In the genomic region with DNA sequence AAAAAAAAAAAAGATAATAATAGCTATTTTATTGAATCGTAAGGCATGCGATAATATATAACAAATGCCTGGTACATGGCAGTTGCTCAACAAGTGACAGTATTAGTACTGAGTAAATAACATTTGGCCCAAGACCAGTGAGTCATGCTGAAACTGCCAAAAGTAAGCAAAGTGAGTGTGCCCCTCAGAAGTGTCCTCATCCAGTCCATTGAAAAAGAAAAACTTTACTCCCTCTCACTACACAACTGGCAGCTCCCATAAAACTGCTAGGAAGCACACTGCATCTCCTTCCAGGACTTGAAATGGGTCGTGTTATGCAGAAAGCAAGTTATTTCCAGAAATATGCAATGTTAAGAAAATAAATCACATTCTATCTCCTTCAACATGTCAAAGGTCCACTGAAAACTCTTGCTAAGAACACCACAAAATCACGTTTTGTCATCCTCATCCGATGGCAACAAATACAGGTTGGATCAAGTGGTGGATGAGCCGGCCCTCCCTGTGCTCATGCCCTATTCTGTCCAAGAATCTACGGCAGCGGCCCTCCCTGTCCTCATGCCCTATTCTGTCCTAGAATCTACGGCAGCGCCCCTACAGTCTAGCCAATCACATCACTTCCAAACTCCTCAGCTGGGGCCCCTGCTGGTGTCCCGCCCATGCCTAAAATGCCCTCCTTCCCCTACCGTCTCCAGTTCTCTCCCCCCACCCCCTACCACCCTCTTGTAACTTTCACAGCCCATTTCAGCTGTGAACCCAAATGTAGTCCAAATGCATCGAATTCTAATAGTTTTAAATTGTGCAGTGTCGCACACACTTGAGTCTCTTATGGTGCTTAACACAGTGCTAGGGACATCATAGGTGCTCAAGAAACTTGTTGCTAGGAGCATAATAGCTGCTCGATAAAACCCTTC, we compare ENCODE assay signal across 8 cellular contexts. TPM values are rescaled to one million over a fixed set of nuclear protein-coding genes. Genes with fewer than 3 reads are reported as not detected.
DNase-seq lines count a peak whose midpoint lies in the region; ATAC-seq lines count a peak whose summit lies in the region.

No MANE protein-coding gene starts in this region.

- ATAC-seq in HG02571 (IDR thresholded peaks at IDR 0.05; ENCODE audit: unreplicated experiment) (no peak), GM19351 (IDR thresholded peaks at IDR 0.05; ENCODE audit: unreplicated experiment) (no peak)

- DNase-seq in A172 (ENCODE audit: low spot score) (peak; percentile 42), HCEC 1CT (peak; percentile 79), amniotic epithelial cell (ENCODE audit: low read depth) (peak; percentile 48), kidney tubule cell (ENCODE audit: low spot score) (peak; percentile 42), SW 1271 (lab: John Stamatoyannopoulos, UW) (no peak), NCI-H2196 treated with DMSO at 0.1 percent for 48 hours (lab: John Stamatoyannopoulos, UW; ENCODE audit: unreplicated experiment) (no peak)

RNA-seq across cellular contexts. Expression of a gene that starts 12.5 kb away (rescaled TPM):
- total RNA-seq in A172 (2014; rRNA removed; shearing (Covaris generic)) = 5.2 and 36.7 TPM in 2 replicates

Comparison
In these comparisons a context has a peak if more than half of its experiments do, and no peak if none do; other contexts are left out.
1. DNase-seq: peak in A172 (single experiment), HCEC 1CT (single experiment), amniotic epithelial cell (single experiment) and kidney tubule cell (single experiment); none in SW 1271 (0 of 2) and NCI-H2196 treated with DMSO at 0.1 percent for 48 hours (single experiment).